ENCODE assay signal across 10 cellular contexts in genomic region chr19:10815969-10816635, GRCh38. TPM values are rescaled to one million over a fixed set of nuclear protein-coding genes. Genes with fewer than 3 reads are reported as not detected.
DNase-seq lines count a peak whose midpoint lies in the region; ATAC-seq and TF ChIP-seq lines count a peak whose summit lies in the region.
"Had no signal": no experiment of that assay in that cellular context is flagged by ENCODE, and none has a peak within 500 bp of the region (broad histone marks: within the 10 kb centered on the region; RNA-seq: fewer than 3 reads in every experiment).

No MANE protein-coding gene starts in this region.

- intact Hi-C loops in CD14-positive monocyte (cut with micrococcal nuclease), result no loop called here

- TF ChIP-seq CTCF in CD14-positive monocyte (IDR thresholded peaks at IDR 0.05) (no peak), Peyer's patch (IDR thresholded peaks at IDR 0.05) (no peak)

- peaks cover 0 to 9% (median 0%) of the 10 kb centered on the region in 7 donors for H3K9me3 Mint-ChIP-seq in CD14-positive monocyte

- no peaks in the 10 kb centered on the region for H3K4me1 ChIP-seq in Peyer's patch
- peaks cover 42% of the 10 kb centered on the region for H3K4me1 ChIP-seq in skeletal muscle satellite cell (ENCODE audit: control insufficient read depth, insufficient read depth, low read length)

- H3K27ac ChIP-seq in Peyer's patch, result peak overlapping the region in 3 of 4 donors; percentile 40 to 82 (median 77)

- peaks cover 46 to 68% of the 10 kb centered on the region in 2 donors for H3K36me3 Mint-ChIP-seq in CD14-positive monocyte

- TF ChIP-seq POLR2A in Peyer's patch (IDR thresholded peaks at IDR 0.05), result no peak

- H3K9ac ChIP-seq in skeletal muscle satellite cell (ENCODE audit: low read depth, low read length), result no peak overlapping the region

- H3K4me3 ChIP-seq in Peyer's patch (peak overlapping the region in 2 of 4 donors; percentile 26 to 29), skeletal muscle satellite cell (ENCODE audit: low read length) (no peak overlapping the region)

- H3K9me3 ChIP-seq in Peyer's patch (no peaks in the 10 kb centered on the region), skeletal muscle satellite cell (replicated peaks; ENCODE audit: low read length) (no peaks in the 10 kb centered on the region)

- no peak for DNase-seq in CD14-positive monocyte (ENCODE audit: low spot score)
- no peak for DNase-seq in Peyer's patch
- DNase-seq in fibroblast of peridontal ligament (ENCODE audit: extremely low read depth), result peak; percentile 64
- no peak for DNase-seq in T1000 (lab: John Stamatoyannopoulos, UW)
- DNase-seq in SK-N-DZ (ENCODE audit: low spot score), result no peak
- DNase-seq: activated CD4-positive, alpha-beta T cell treated with anti-CD3 and anti-CD28 coated beads, Interleukin-2, amount 50 U/mL, for 4 hours; DMS53 had no signal

- H3K36me3 ChIP-seq in Peyer's patch (peaks cover 0 to 97% (median 0%) of the 10 kb centered on the region in 3 donors), skeletal muscle satellite cell (ENCODE audit: insufficient read depth, low read length) (peaks cover 58% of the 10 kb centered on the region)

- ATAC-seq in GM18858 (IDR thresholded peaks at IDR 0.05; ENCODE audit: unreplicated experiment), result no peak
- ATAC-seq in GM18909 (IDR thresholded peaks at IDR 0.05; ENCODE audit: poor library complexity, unreplicated experiment), result no peak

- H3K4me1 Mint-ChIP-seq in CD14-positive monocyte, result peaks cover 45% of the 10 kb centered on the region

- no peak overlapping the region for H3K4me3 Mint-ChIP-seq in CD14-positive monocyte

- H3K4me2 ChIP-seq in skeletal muscle satellite cell (ENCODE audit: low read length), result peak overlapping the region; percentile 2

- H3K27ac Mint-ChIP-seq in CD14-positive monocyte, result peak overlapping the region in 6 of 7 donors; percentile 68 to 94 (median 80)

- no peaks in the 10 kb centered on the region for H3K27me3 Mint-ChIP-seq in CD14-positive monocyte (ENCODE audit: low read depth in 3 of 3)

- H3K27me3 ChIP-seq in Peyer's patch (no peaks in the 10 kb centered on the region), skeletal muscle satellite cell (ENCODE audit: control insufficient read depth, insufficient read depth, low read length) (no peaks in the 10 kb centered on the region)

RNA-seq across cellular contexts. Expression of gene TMED1, which starts 19.9 kb away (rescaled TPM):
- polyA plus RNA-seq in CD14-positive monocyte, result 10 to 100 TPM; 51.3 to 56.7 TPM
- total RNA-seq in Peyer's patch, result 10 to 100 TPM; 11.6 to 18.4 (median 16.0) TPM
- total RNA-seq in skeletal muscle satellite cell (2012; rRNA removed), result 25.6 and 31.7 TPM in 2 replicates
- 40.6 and 48.8 TPM in 2 replicates for polyA plus RNA-seq in SK-N-DZ (2014; cell fraction: cytosol; rRNA removed)
- polyA plus RNA-seq in SK-N-DZ (2014; cell fraction: nucleus; rRNA removed), result 12.9 and 29.7 TPM in 2 replicates

RNA-seq across cellular contexts. Expression of gene C19orf38, which starts 32.1 kb away (rescaled TPM):
- 100 to 1,000 TPM; 134 to 149 TPM for polyA plus RNA-seq in CD14-positive monocyte
- 10 to 100 TPM in 1 of 4 donors, not detected in 3; 20.6 TPM for total RNA-seq in Peyer's patch
- total RNA-seq in skeletal muscle satellite cell (2012; rRNA removed), result 0.22 TPM in 1 of 2 replicates, not detected in the other
- 0.21 TPM in 1 of 2 replicates, not detected in the other for polyA plus RNA-seq in SK-N-DZ (2014; cell fraction: cytosol; rRNA removed)
- not detected in 2 replicates for polyA plus RNA-seq in SK-N-DZ (2014; cell fraction: nucleus; rRNA removed)

RNA-seq across cellular contexts. Expression of gene CARM1, which starts 55.3 kb away (rescaled TPM):
- polyA plus RNA-seq in CD14-positive monocyte, result under 1 TPM; 0.17 to 0.29 TPM
- 10 to 100 TPM; 23.8 to 40.6 (median 29.7) TPM for total RNA-seq in Peyer's patch
- 34.0 and 42.6 TPM in 2 replicates for total RNA-seq in skeletal muscle satellite cell (2012; rRNA removed)
- 50.2 and 62.8 TPM in 2 replicates for polyA plus RNA-seq in SK-N-DZ (2014; cell fraction: cytosol; rRNA removed)
- polyA plus RNA-seq in SK-N-DZ (2014; cell fraction: nucleus; rRNA removed), result 30.4 and 32.0 TPM in 2 replicates
